ENCODE assay signal across 26 cellular contexts in the genomic region with DNA sequence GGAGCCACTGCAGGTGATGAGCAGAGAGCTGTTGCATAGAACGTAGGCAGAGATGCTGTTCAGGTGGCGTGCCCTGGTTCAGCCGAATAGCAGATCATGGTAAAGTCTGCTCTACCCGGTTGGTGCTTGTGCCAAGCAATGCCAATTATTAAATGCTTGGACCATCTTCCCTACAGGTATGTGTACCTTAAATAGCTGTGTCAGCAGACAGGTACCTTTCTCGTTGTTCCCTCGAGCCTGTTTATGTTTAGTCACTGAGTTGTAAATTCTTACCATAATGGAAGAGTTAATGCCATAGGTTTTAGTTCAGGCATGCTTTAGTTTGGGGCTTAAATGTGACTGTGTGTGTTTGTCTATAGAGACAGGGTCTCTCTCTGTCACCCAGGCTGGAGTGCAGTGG.
"Had no signal": no experiment of that assay in that cellular context is flagged by ENCODE, and none has a peak within 500 bp of the region (broad histone marks: within the 10 kb centered on the region; RNA-seq: fewer than 3 reads in every experiment).

No MANE protein-coding gene starts in this region.

- DNase-seq: heart left ventricle; hypothalamus; left colon; left lung; naive B cell; natural killer cell; ovary; stimulated activated CD4-positive, alpha-beta T cell treated with anti-CD3 and anti-CD28 coated beads, Interleukin-12 subunit alpha, Interleukin-12 subunit beta, amount 100 ng/mL, for 4 hours; stimulated activated CD4-positive, alpha-beta T cell treated with anti-CD3 and anti-CD28 coated beads, Interleukin-15, amount 100 ng/mL, for 24 hours; stimulated activated CD4-positive, alpha-beta T cell treated with anti-CD3 and anti-CD28 coated beads, Interleukin-2, amount 100 ng/mL, for 24 hours; stimulated activated CD4-positive, alpha-beta T cell treated with anti-CD3 and anti-CD28 coated beads, Interleukin-4, amount 100 ng/mL, for 1 hour; stimulated activated naive CD4-positive, alpha-beta T cell; tibial artery; trophoblast cell; upper lobe of right lung had no signal

- H3K36me3 ChIP-seq: heart left ventricle, left lung, ovary, right atrium auricular region, suprapubic skin, thoracic aorta, tibial artery, upper lobe of right lung had no signal

- H3K4me1 Mint-ChIP-seq: mesothelial cell of epicardium, naive B cell, natural killer cell had no signal

- H3K4me3 Mint-ChIP-seq: mesothelial cell of epicardium; naive B cell; natural killer cell; stimulated activated naive CD8-positive, alpha-beta T cell treated with anti-CD3 and anti-CD28 coated beads, Interleukin-15, Interleukin-2, amounts not matched to agents 100 ng/mL and 50 ng/mL, for 24 hours had no signal

- H3K27ac Mint-ChIP-seq: mesothelial cell of epicardium; naive B cell; natural killer cell; progenitor cell of endocrine pancreas; stimulated activated naive CD8-positive, alpha-beta T cell treated with anti-CD3 and anti-CD28 coated beads, Interleukin-15, Interleukin-2, amounts not matched to agents 100 ng/mL and 50 ng/mL, for 24 hours had no signal

- H3K27me3 ChIP-seq: heart left ventricle, left lung, ovary, right atrium auricular region, suprapubic skin, tibial artery, upper lobe of right lung had no signal

- H3K36me3 Mint-ChIP-seq: mesothelial cell of epicardium, naive B cell, natural killer cell had no signal

- H3K27ac ChIP-seq: heart left ventricle, left lung, ovary, right atrium auricular region, suprapubic skin, thoracic aorta, tibial artery, upper lobe of right lung had no signal

- H3K9me3 Mint-ChIP-seq: natural killer cell; stimulated activated naive CD8-positive, alpha-beta T cell treated with anti-CD3 and anti-CD28 coated beads, Interleukin-15, Interleukin-2, amounts not matched to agents 100 ng/mL and 50 ng/mL, for 24 hours had no signal

- H3K9me3 ChIP-seq: left lung, ovary, right atrium auricular region, suprapubic skin, thoracic aorta, tibial artery, upper lobe of right lung had no signal

- H3K4me1 ChIP-seq: heart left ventricle, right atrium auricular region, suprapubic skin, tibial artery, upper lobe of right lung had no signal

- FAIRE-seq: keratinocyte, urothelium cell line had no signal

- H3K27me3 Mint-ChIP-seq: progenitor cell of endocrine pancreas had no signal

- H3K4me3 ChIP-seq: heart left ventricle, left lung, lung, ovary, right atrium auricular region, skin epidermis, suprapubic skin, thoracic aorta, tibial artery, upper lobe of right lung had no signal

- ATAC-seq: heart left ventricle, left colon, left lung, natural killer cell, sciatic nerve, upper lobe of right lung had no signal
